In the genomic region with DNA sequence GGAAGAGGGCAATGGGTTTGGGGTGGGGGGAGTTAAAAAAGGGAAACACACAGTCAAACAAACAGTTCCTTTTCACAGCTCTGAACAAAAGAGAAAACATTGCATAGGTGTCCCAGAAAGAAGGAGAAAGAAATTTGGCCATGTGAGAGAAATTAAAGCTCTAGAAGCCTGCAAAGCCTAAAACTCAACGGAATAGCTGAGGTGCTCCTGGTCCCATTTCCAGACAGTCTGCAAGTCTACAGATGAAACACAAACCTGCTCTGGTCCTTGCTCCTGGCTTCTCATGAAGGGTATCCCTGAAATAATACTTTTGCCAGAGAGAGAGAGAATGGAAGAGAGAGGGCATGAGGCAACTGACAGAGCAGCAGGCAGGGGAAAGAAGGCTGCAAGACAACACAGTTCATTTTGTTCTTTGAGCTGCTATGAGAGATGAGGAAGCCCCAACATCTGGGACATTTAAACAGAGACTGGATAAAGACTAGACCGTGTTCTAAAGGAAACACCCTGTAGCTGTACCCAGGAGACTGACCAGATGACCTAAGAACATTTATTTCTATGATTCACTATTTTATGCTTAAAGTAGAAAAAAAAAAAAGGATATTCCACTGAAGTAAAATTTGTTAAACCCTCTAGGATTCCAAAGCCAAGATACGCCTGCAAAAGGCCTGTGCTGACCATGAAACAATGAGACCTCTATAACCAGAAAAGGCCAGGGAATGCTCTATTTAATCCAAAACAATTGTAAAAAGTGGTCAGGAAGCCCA, we compare ENCODE assay signal across 1 cellular context.
TF ChIP-seq lines count a peak whose summit lies in the region.

No MANE protein-coding gene starts in this region.

TF ChIP-seq in SK-N-SH treated with all-trans-retinoic acid at 6 μM for 48 hours, 23 proteins besides CTCF, POLR2A, EP300 and RAD21 (continued from another document):
- TF ChIP-seq, protein P1, sequence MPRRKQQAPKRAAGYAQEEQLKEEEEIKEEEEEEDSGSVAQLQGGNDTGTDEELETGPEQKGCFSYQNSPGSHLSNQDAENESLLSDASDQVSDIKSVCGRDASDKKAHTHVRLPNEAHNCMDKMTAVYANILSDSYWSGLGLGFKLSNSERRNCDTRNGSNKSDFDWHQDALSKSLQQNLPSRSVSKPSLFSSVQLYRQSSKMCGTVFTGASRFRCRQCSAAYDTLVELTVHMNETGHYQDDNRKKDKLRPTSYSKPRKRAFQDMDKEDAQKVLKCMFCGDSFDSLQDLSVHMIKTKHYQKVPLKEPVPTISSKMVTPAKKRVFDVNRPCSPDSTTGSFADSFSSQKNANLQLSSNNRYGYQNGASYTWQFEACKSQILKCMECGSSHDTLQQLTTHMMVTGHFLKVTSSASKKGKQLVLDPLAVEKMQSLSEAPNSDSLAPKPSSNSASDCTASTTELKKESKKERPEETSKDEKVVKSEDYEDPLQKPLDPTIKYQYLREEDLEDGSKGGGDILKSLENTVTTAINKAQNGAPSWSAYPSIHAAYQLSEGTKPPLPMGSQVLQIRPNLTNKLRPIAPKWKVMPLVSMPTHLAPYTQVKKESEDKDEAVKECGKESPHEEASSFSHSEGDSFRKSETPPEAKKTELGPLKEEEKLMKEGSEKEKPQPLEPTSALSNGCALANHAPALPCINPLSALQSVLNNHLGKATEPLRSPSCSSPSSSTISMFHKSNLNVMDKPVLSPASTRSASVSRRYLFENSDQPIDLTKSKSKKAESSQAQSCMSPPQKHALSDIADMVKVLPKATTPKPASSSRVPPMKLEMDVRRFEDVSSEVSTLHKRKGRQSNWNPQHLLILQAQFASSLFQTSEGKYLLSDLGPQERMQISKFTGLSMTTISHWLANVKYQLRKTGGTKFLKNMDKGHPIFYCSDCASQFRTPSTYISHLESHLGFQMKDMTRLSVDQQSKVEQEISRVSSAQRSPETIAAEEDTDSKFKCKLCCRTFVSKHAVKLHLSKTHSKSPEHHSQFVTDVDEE (CRISPR knock-in tag; IDR thresholded peaks at IDR 0.05) = peak; percentile 52
- TF ChIP-seq TCF4 (CRISPR knock-in tag; IDR thresholded peaks at IDR 0.05; ENCODE audit: borderline replicate concordance) = no peak
- TF ChIP-seq OSR1 (CRISPR knock-in tag; IDR thresholded peaks at IDR 0.05) = no peak
TF ChIP-seq in SK-N-SH treated with all-trans-retinoic acid at 6 μM for 48 hours: peak in this region for 10.
